Comparison of ENCODE assay signal across 10 cellular contexts in genomic region chr4:87017580-87018061, GRCh38.
A peak's percentile ranks its signal among the peaks of the same experiment; 100 is the strongest.
DNase-seq lines count a peak whose midpoint lies in the region; ATAC-seq and TF ChIP-seq lines count a peak whose summit lies in the region.
"Had no signal": no experiment of that assay in that cellular context is flagged by ENCODE, and none has a peak within 500 bp of the region (broad histone marks: within the 10 kb centered on the region; RNA-seq: fewer than 3 reads in every experiment).

No MANE protein-coding gene starts in this region.

- TF ChIP-seq EP300 in esophagus muscularis mucosa (IDR thresholded peaks at IDR 0.05), result no peak

- H3K4me1 Mint-ChIP-seq in neural progenitor cell, result peaks cover 25% of the 10 kb centered on the region

- H3K4me1 ChIP-seq in RWPE2 (ENCODE audit: insufficient read depth, poor library complexity, severe bottlenecking) (peaks cover 28% of the 10 kb centered on the region), esophagus muscularis mucosa (peaks cover 72 to 93% (median 84%) of the 10 kb centered on the region in 4 donors), rectal smooth muscle tissue (ENCODE audit: control insufficient read depth, insufficient read depth, low read length) (peaks cover 19% of the 10 kb centered on the region), Peyer's patch (peaks cover 0 to 46% (median 8%) of the 10 kb centered on the region in 4 donors), neural progenitor cell (peaks cover 26% of the 10 kb centered on the region), ascending aorta (peaks cover 8 to 34% of the 10 kb centered on the region in 2 donors)

- H3K36me3 ChIP-seq in RWPE2 (ENCODE audit: low read depth), result no peaks in the 10 kb centered on the region
- H3K36me3 ChIP-seq in esophagus muscularis mucosa, result no peaks in the 10 kb centered on the region
- H3K36me3 ChIP-seq in rectal smooth muscle tissue (ENCODE audit: control insufficient read depth, insufficient read depth, low read length), result no peaks in the 10 kb centered on the region
- no peaks in the 10 kb centered on the region for H3K36me3 ChIP-seq in Peyer's patch
- no peaks in the 10 kb centered on the region for H3K36me3 ChIP-seq in neural progenitor cell
- H3K36me3 ChIP-seq in ascending aorta, result no peaks in the 10 kb centered on the region

- H3K4me3 ChIP-seq in RWPE2 (ENCODE audit: severe bottlenecking) (no peak overlapping the region), esophagus muscularis mucosa (no peak overlapping the region), rectal smooth muscle tissue (ENCODE audit: low read length) (no peak overlapping the region), Peyer's patch (no peak overlapping the region), neural progenitor cell (no peak overlapping the region), ascending aorta (no peak overlapping the region)

- TF ChIP-seq POLR2A in esophagus muscularis mucosa (IDR thresholded peaks at IDR 0.05; ENCODE audit: low read depth) (no peak), Peyer's patch (IDR thresholded peaks at IDR 0.05) (no peak)

- WGBS in esophagus muscularis mucosa, result 63% methylated on average over 8 of the region's 8 CpGs

- ATAC-seq in RWPE2 (ENCODE audit: low read depth), result peak; percentile 58; the same call in 2 of the 3 replicates

- no peak overlapping the region for H3K4me3 Mint-ChIP-seq in neural progenitor cell

- peaks cover 99% of the 10 kb centered on the region for H3K79me2 ChIP-seq in neural progenitor cell (ENCODE audit: low read depth)

- H4K20me1 ChIP-seq in neural progenitor cell (ENCODE audit: low read depth), result peaks cover 33% of the 10 kb centered on the region

- no peak overlapping the region for H2AFZ ChIP-seq in neural progenitor cell (replicated peaks)

- H3K27ac ChIP-seq in RWPE2 (ENCODE audit: poor library complexity, severe bottlenecking) (peak overlapping the region; percentile 14), esophagus muscularis mucosa (replicated peaks in 1 of 4) (peak overlapping the region in 3 of 4 donors; percentile 52 to 67 (median 55)), rectal smooth muscle tissue (ENCODE audit: low read depth, low read length) (peak overlapping the region; percentile 6), Peyer's patch (no peak overlapping the region), neural progenitor cell (no peak overlapping the region), ascending aorta (no peak overlapping the region)

- DNase-seq in ELR (ENCODE audit: low read depth), result peak; percentile 74
- no peak for DNase-seq in RWPE2 (ENCODE audit: low spot score)
- DNase-seq in esophagus muscularis mucosa (ENCODE audit: extremely low spot score), result no peak
- no peak for DNase-seq in Peyer's patch
- no peak for DNase-seq in neural progenitor cell (ENCODE audit: low spot score)
- DNase-seq in kidney glomerular epithelial cell (lab: John Stamatoyannopoulos, UW), result no peak
- no peak for DNase-seq in ascending aorta (ENCODE audit: low spot score in 2 of 2)
- DNase-seq: NCI-H1436 treated with DMSO at 0.1 percent for 48 hours, SHP77 treated with DMSO at 0.1 percent for 48 hours had no signal

- H3K27me3 Mint-ChIP-seq in neural progenitor cell (ENCODE audit: insufficient read depth, low read depth), result peaks cover 3% of the 10 kb centered on the region

- no peak overlapping the region for H3K9ac ChIP-seq in rectal smooth muscle tissue (ENCODE audit: low read length)
- no peak overlapping the region for H3K9ac ChIP-seq in neural progenitor cell

- H3F3A ChIP-seq in neural progenitor cell (ENCODE audit: low read depth), result peaks cover 2% of the 10 kb centered on the region

- H3K9me3 Mint-ChIP-seq in neural progenitor cell, result no peaks in the 10 kb centered on the region

- H3K9me3 ChIP-seq in RWPE2 (ENCODE audit: severe bottlenecking) (no peaks in the 10 kb centered on the region), esophagus muscularis mucosa (no peaks in the 10 kb centered on the region), Peyer's patch (no peaks in the 10 kb centered on the region), neural progenitor cell (ENCODE audit: low read depth) (no peaks in the 10 kb centered on the region), ascending aorta (no peaks in the 10 kb centered on the region)

- H3K27ac Mint-ChIP-seq in neural progenitor cell, result no peak overlapping the region

- intact Hi-C loops in esophagus muscularis mucosa (cut with DNase I) (no loop called here), ascending aorta (cut with DNase I) (no loop called here)

- no peaks in the 10 kb centered on the region for H3K36me3 Mint-ChIP-seq in neural progenitor cell

- no peak overlapping the region for H3K4me2 ChIP-seq in neural progenitor cell

- H3K27me3 ChIP-seq in RWPE2 (ENCODE audit: insufficient read depth, poor library complexity, severe bottlenecking), result no peaks in the 10 kb centered on the region
- H3K27me3 ChIP-seq in esophagus muscularis mucosa, result no peaks in the 10 kb centered on the region
- H3K27me3 ChIP-seq in rectal smooth muscle tissue (ENCODE audit: control insufficient read depth, insufficient read depth, low read length), result no peaks in the 10 kb centered on the region
- H3K27me3 ChIP-seq in Peyer's patch, result no peaks in the 10 kb centered on the region
- H3K27me3 ChIP-seq in neural progenitor cell, result no peaks in the 10 kb centered on the region
- no peaks in the 10 kb centered on the region for H3K27me3 ChIP-seq in ascending aorta

- TF ChIP-seq CTCF in RWPE2 (IDR thresholded peaks at IDR 0.05; ENCODE audit: poor library complexity, severe bottlenecking) (no peak), esophagus muscularis mucosa (IDR thresholded peaks at IDR 0.05) (no peak), Peyer's patch (IDR thresholded peaks at IDR 0.05) (no peak), neural progenitor cell (IDR thresholded peaks at IDR 0.05) (no peak), ascending aorta (IDR thresholded peaks at IDR 0.05) (no peak)

Comparison
In these comparisons a context has a peak if more than half of its experiments do, and no peak if none do; other contexts are left out.
1. H3K27ac ChIP-seq: peak in RWPE2 (single experiment), esophagus muscularis mucosa (3 of 4) and rectal smooth muscle tissue (single experiment); none in Peyer's patch (0 of 4), neural progenitor cell (single experiment) and ascending aorta (0 of 2).